In genomic region chr5:143533978-143534763, GRCh38 we compare ENCODE assay signal across 20 cellular contexts.
"Had no signal": no experiment of that assay in that cellular context is flagged by ENCODE, and none has a peak within 500 bp of the region (broad histone marks: within the 10 kb centered on the region; RNA-seq: fewer than 3 reads in every experiment).

No MANE protein-coding gene starts in this region.

- DNase-seq: activated CD4-positive, alpha-beta T cell treated with anti-CD3 and anti-CD28 coated beads for 48 hours; activated CD8-positive, alpha-beta memory T cell treated with anti-CD3 and anti-CD28 coated beads, Interleukin-2, amount 50 U/mL, for 48 hours; activated gamma-delta T cell treated with Interleukin-2 at 50 U/mL for 16 hours; activated T-cell treated with anti-CD3 and anti-CD28 coated beads, Interleukin-2, amount 50 U/mL, for 72 hours; amniotic stem cell; central memory CD4-positive, alpha-beta T cell; cortex of kidney; effector CD4-positive, alpha-beta T cell; hypothalamus; naive B cell; ovary; stimulated activated CD4-positive, alpha-beta T cell treated with anti-CD3 and anti-CD28 coated beads, Interleukin-15, amount 100 ng/mL, for 24 hours; stimulated activated CD4-positive, alpha-beta T cell treated with anti-CD3 and anti-CD28 coated beads, Interleukin-4, amount 100 ng/mL, for 1 hour; stimulated activated naive CD8-positive, alpha-beta T cell treated with anti-CD3 and anti-CD28 coated beads, Interleukin-15, Interleukin-2, amounts not matched to agents 100 U/mL and 50 U/mL, for 24 hours; T-helper 2 cell; upper lobe of left lung had no signal

- ATAC-seq: activated T-cell treated with anti-CD3 and anti-CD28 coated beads, Interleukin-2, amount 50 U/mL, for 72 hours; stimulated activated naive CD8-positive, alpha-beta T cell treated with anti-CD3 and anti-CD28 coated beads, Interleukin-15, Interleukin-2, amounts not matched to agents 100 U/mL and 50 U/mL, for 24 hours; WTC11 had no signal

- H3K27me3 Mint-ChIP-seq: naive B cell had no signal

- H3K36me3 ChIP-seq: esophagus muscularis mucosa, ovary, upper lobe of left lung had no signal

- H3K4me3 ChIP-seq: esophagus muscularis mucosa, lung, ovary, upper lobe of left lung had no signal

- H3K27ac ChIP-seq: esophagus muscularis mucosa, ovary, upper lobe of left lung had no signal

- H3K4me3 Mint-ChIP-seq: activated naive CD8-positive, alpha-beta T cell; activated T-cell treated with anti-CD3 and anti-CD28 coated beads, Interleukin-2, amount 50 U/mL, for 72 hours; naive B cell; WTC11 had no signal

- H3K27me3 ChIP-seq: esophagus muscularis mucosa, ovary, upper lobe of left lung had no signal

- H3K4me1 ChIP-seq: esophagus muscularis mucosa, upper lobe of left lung had no signal

- H3K27ac Mint-ChIP-seq: activated naive CD8-positive, alpha-beta T cell; activated T-cell treated with anti-CD3 and anti-CD28 coated beads, Interleukin-2, amount 50 U/mL, for 72 hours; WTC11 had no signal

- H3K36me3 Mint-ChIP-seq: activated naive CD8-positive, alpha-beta T cell; naive B cell had no signal

- H3K4me1 Mint-ChIP-seq: naive B cell, WTC11 had no signal
